9 cellular contexts compared by ENCODE assay signal in genomic region chrX:24151513-24151912, GRCh38. TPM values are rescaled to one million over a fixed set of nuclear protein-coding genes. Genes with fewer than 3 reads are reported as not detected.
DNase-seq lines count a peak whose midpoint lies in the region; ATAC-seq and TF ChIP-seq lines count a peak whose summit lies in the region.
"Had no signal": no experiment of that assay in that cellular context is flagged by ENCODE, and none has a peak within 500 bp of the region (broad histone marks: within the 10 kb centered on the region; RNA-seq: fewer than 3 reads in every experiment).

No MANE protein-coding gene starts in this region.

- H3K9me3 ChIP-seq in RWPE2 (ENCODE audit: severe bottlenecking) (no peaks in the 10 kb centered on the region), esophagus squamous epithelium (no peaks in the 10 kb centered on the region)

- TF ChIP-seq POLR2A in esophagus squamous epithelium (IDR thresholded peaks at IDR 0.05) = no peak

- TF ChIP-seq CTCF in GM12865 (IDR thresholded peaks at IDR 0.05; ENCODE audit: insufficient read depth, low read depth, low read length, missing control alignments) = no peak
- TF ChIP-seq CTCF in RWPE2 (IDR thresholded peaks at IDR 0.05; ENCODE audit: poor library complexity, severe bottlenecking) = no peak
- no peak for TF ChIP-seq CTCF in esophagus squamous epithelium (IDR thresholded peaks at IDR 0.05)
- TF ChIP-seq CTCF in retinal pigment epithelial cell (conservative IDR thresholded peaks at IDR 0.05; ENCODE audit: low read depth, low read length) = no peak

- H3K4me3 ChIP-seq in GM12865 (ENCODE audit: low read depth, low read length) (peak overlapping the region; percentile 85), RWPE2 (ENCODE audit: severe bottlenecking) (peak overlapping the region; percentile 90), esophagus squamous epithelium (peak overlapping the region in 3 of 4 donors; percentile 64 to 88 (median 69)), retinal pigment epithelial cell (ENCODE audit: low read length) (peak overlapping the region; percentile 93)

- peaks cover 15% of the 10 kb centered on the region; the same call in 1 of the 2 replicates for H3K36me3 ChIP-seq in RWPE2 (ENCODE audit: low read depth)
- no peaks in the 10 kb centered on the region for H3K36me3 ChIP-seq in esophagus squamous epithelium

- H3K27me3 ChIP-seq in RWPE2 (ENCODE audit: insufficient read depth, poor library complexity, severe bottlenecking) (no peaks in the 10 kb centered on the region), esophagus squamous epithelium (no peaks in the 10 kb centered on the region)

- H3K27ac ChIP-seq in RWPE2 (ENCODE audit: poor library complexity, severe bottlenecking) (peak overlapping the region; percentile 91), esophagus squamous epithelium (peak overlapping the region in 3 of 4 donors; percentile 69 to 98 (median 95))

- ATAC-seq in RWPE2 (ENCODE audit: low read depth) (no peak), HG03354 (IDR thresholded peaks at IDR 0.05; ENCODE audit: poor library complexity, severe bottlenecking, unreplicated experiment) (no peak), GM18498 (IDR thresholded peaks at IDR 0.05; ENCODE audit: unreplicated experiment) (no peak)

- H3K4me1 ChIP-seq in RWPE2 (ENCODE audit: insufficient read depth, poor library complexity, severe bottlenecking) = peaks cover 37% of the 10 kb centered on the region
- peaks cover 19 to 77% (median 46%) of the 10 kb centered on the region in 3 donors for H3K4me1 ChIP-seq in esophagus squamous epithelium

- intact Hi-C loops in esophagus squamous epithelium (cut with DNase I) = no loop called here

- WGBS in esophagus squamous epithelium, 2 donors = 19 to 39% methylated on average over 2 to 8 of the region's 8 CpGs

- DNase-seq in GM12865 (ENCODE audit: low read depth) (no peak), RWPE2 (ENCODE audit: low spot score) (no peak), esophagus squamous epithelium (lab: John Stamatoyannopoulos, UW) (no peak), retinal pigment epithelial cell (ENCODE audit: low read depth) (no peak), cerebellum (ENCODE audit: low spot score) (no peak)
- no peak for DNase-seq in stimulated activated CD4-positive, alpha-beta T cell treated with anti-CD3 and anti-CD28 coated beads, Interleukin-1b, Interleukin-23, amount 100 ng/mL, for 48 hours
- DNase-seq: GOT3 had no signal

RNA-seq across cellular contexts. Expression of gene ZFX, which starts 2.0 kb away (rescaled TPM):
- 10 to 100 TPM; 19.2 to 88.0 (median 49.5) TPM for total RNA-seq in esophagus squamous epithelium
- 68.5 TPM for total RNA-seq in cerebellum
